In genomic region chr22:46484156-46484860, GRCh38 we compare ENCODE assay signal across 1 cellular context.
TF ChIP-seq lines count a peak whose summit lies in the region.

No MANE protein-coding gene starts in this region.

TF ChIP-seq in WTC11, 78 proteins besides CTCF, POLR2A, EP300 and RAD21:
- TF ChIP-seq, protein P1, sequence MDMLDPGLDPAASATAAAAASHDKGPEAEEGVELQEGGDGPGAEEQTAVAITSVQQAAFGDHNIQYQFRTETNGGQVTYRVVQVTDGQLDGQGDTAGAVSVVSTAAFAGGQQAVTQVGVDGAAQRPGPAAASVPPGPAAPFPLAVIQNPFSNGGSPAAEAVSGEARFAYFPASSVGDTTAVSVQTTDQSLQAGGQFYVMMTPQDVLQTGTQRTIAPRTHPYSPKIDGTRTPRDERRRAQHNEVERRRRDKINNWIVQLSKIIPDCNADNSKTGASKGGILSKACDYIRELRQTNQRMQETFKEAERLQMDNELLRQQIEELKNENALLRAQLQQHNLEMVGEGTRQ (CRISPR knock-in tag; IDR thresholded peaks at IDR 0.05), result no peak
- no peak for TF ChIP-seq ZNF232 (CRISPR knock-in tag; IDR thresholded peaks at IDR 0.05)
- TF ChIP-seq NR1H2 (CRISPR knock-in tag; IDR thresholded peaks at IDR 0.05), result no peak
- TF ChIP-seq SMAD4 (CRISPR knock-in tag; IDR thresholded peaks at IDR 0.05), result no peak
- TF ChIP-seq, protein P2, sequence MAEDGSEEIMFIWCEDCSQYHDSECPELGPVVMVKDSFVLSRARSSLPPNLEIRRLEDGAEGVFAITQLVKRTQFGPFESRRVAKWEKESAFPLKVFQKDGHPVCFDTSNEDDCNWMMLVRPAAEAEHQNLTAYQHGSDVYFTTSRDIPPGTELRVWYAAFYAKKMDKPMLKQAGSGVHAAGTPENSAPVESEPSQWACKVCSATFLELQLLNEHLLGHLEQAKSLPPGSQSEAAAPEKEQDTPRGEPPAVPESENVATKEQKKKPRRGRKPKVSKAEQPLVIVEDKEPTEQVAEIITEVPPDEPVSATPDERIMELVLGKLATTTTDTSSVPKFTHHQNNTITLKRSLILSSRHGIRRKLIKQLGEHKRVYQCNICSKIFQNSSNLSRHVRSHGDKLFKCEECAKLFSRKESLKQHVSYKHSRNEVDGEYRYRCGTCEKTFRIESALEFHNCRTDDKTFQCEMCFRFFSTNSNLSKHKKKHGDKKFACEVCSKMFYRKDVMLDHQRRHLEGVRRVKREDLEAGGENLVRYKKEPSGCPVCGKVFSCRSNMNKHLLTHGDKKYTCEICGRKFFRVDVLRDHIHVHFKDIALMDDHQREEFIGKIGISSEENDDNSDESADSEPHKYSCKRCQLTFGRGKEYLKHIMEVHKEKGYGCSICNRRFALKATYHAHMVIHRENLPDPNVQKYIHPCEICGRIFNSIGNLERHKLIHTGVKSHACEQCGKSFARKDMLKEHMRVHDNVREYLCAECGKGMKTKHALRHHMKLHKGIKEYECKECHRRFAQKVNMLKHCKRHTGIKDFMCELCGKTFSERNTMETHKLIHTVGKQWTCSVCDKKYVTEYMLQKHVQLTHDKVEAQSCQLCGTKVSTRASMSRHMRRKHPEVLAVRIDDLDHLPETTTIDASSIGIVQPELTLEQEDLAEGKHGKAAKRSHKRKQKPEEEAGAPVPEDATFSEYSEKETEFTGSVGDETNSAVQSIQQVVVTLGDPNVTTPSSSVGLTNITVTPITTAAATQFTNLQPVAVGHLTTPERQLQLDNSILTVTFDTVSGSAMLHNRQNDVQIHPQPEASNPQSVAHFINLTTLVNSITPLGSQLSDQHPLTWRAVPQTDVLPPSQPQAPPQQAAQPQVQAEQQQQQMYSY (CRISPR knock-in tag; IDR thresholded peaks at IDR 0.05), result no peak
- TF ChIP-seq ZNF671 (CRISPR knock-in tag; IDR thresholded peaks at IDR 0.05), result no peak
- no peak for TF ChIP-seq HMGXB4 (CRISPR knock-in tag; IDR thresholded peaks at IDR 0.05)
